In genomic region chr13:97935071-97935470, GRCh38 we compare ENCODE assay signal across 19 cellular contexts. TPM values are rescaled to one million over a fixed set of nuclear protein-coding genes. Genes with fewer than 3 reads are reported as not detected.
DNase-seq lines count a peak whose midpoint lies in the region; ATAC-seq, FAIRE-seq and TF ChIP-seq lines count a peak whose summit lies in the region.
"Had no signal": no experiment of that assay in that cellular context is flagged by ENCODE, and none has a peak within 500 bp of the region (broad histone marks: within the 10 kb centered on the region; RNA-seq: fewer than 3 reads in every experiment).

No MANE protein-coding gene starts in this region.

- no peak overlapping the region for H3K9ac ChIP-seq in H1 (replicated peaks in 1 of 4; ENCODE audit: extremely low read depth in 1 of 4, low read depth in 3 of 4, low read length in 3 of 4)
- no peak overlapping the region for H3K9ac ChIP-seq in smooth muscle cell (ENCODE audit: low read depth)
- H3K9ac ChIP-seq: BLaER1, GM23248 had no signal

- no peak overlapping the region for H4K8ac ChIP-seq in H1 (ENCODE audit: extremely low read depth, insufficient read depth, low read length)

- H4K20me1 ChIP-seq in H1 (replicated peaks in 1 of 2; ENCODE audit: control insufficient read depth in 1 of 2, insufficient read depth in 2 of 2, low read length in 2 of 2) = no peaks in the 10 kb centered on the region
- no peaks in the 10 kb centered on the region for H4K20me1 ChIP-seq in smooth muscle cell (ENCODE audit: low read depth)
- H4K20me1 ChIP-seq: BLaER1 had no signal

- no peak for TF ChIP-seq CTCF in A673 (conservative IDR thresholded peaks at IDR 0.05; ENCODE audit: low read depth, low read length)
- no peak for TF ChIP-seq CTCF in H1 (IDR thresholded peaks at IDR 0.05; ENCODE audit: control extremely low read depth in 1 of 3, insufficient read depth in 1 of 3, low read depth in 1 of 3, low read length in 3 of 3)
- TF ChIP-seq CTCF in neural crest cell (conservative IDR thresholded peaks at IDR 0.05) = no peak
- TF ChIP-seq CTCF in smooth muscle cell (IDR thresholded peaks at IDR 0.05; ENCODE audit: borderline replicate concordance, insufficient read depth, poor library complexity, severe bottlenecking) = no peak
- TF ChIP-seq CTCF in GM10248 (IDR thresholded peaks at IDR 0.05; ENCODE audit: control extremely low read depth, extremely low read depth, low read depth, missing control alignments) = no peak

- no peak overlapping the region for H4K5ac ChIP-seq in H1 (ENCODE audit: insufficient read length, low read depth, low read length)

- no peak overlapping the region for H3K23ac ChIP-seq in H1 (ENCODE audit: insufficient read length)

- peaks cover 40% of the 10 kb centered on the region for H3K4me1 Mint-ChIP-seq in neural crest cell
- no peaks in the 10 kb centered on the region for H3K4me1 Mint-ChIP-seq in activated T-cell treated with anti-CD3 and anti-CD28 coated beads, Interleukin-2, amount 50 U/mL, for 72 hours (ENCODE audit: low read depth)
- H3K4me1 Mint-ChIP-seq: CD8-positive, alpha-beta memory T cell had no signal

- no peaks in the 10 kb centered on the region for H3F3A ChIP-seq in smooth muscle cell (ENCODE audit: low read depth)

- no peaks in the 10 kb centered on the region for H3K23me2 ChIP-seq in H1 (ENCODE audit: low read depth, low read length)

- CTCF ChIA-PET in A673 (lab: Charles Lee) = no interaction called here
- CTCF ChIA-PET in H1 (lab: Charles Lee; ENCODE audit: partially characterized antibody) = interaction anchor here (1.5 to 3.6 kb wide), 2 partner anchors 23 to 79 kb away, joined by 4 to 16 read pairs; no protein-coding TSS in a partner anchor
- CTCF ChIA-PET in GM10248 (lab: Yijun Ruan, JAX) = no interaction called here

- H3K36me3 ChIP-seq in A673 (ENCODE audit: insufficient read depth, low read length, poor library complexity, severe bottlenecking) (no peaks in the 10 kb centered on the region), H1 (ENCODE audit: control insufficient read depth in 2 of 4, insufficient read depth in 4 of 4, low read length in 3 of 4) (no peaks in the 10 kb centered on the region), smooth muscle cell (ENCODE audit: low read depth) (no peaks in the 10 kb centered on the region)
- H3K36me3 ChIP-seq: BLaER1 had no signal

- 92% methylated on average over 2 of the region's 2 CpGs; no CpG with 5 or more reads in 1 of the 2 experiments for WGBS in H1 (ENCODE audit: extremely low coverage in 1 of 2, insufficient coverage in 1 of 2, insufficient read length in 1 of 2, insufficient replicate concordance in 2 of 2, low coverage in 1 of 2, low lambda C conversion rate in 2 of 2, missing lambda C conversion rate in 1 of 2), 2 experiments
- 86% methylated on average over 2 of the region's 2 CpGs for WGBS in smooth muscle cell (ENCODE audit: low lambda C conversion rate)

- H4K91ac ChIP-seq in H1 (replicated peaks; ENCODE audit: insufficient read length, low read length) = no peak overlapping the region

- H3K4me3 Mint-ChIP-seq in neural crest cell = no peak overlapping the region
- H3K4me3 Mint-ChIP-seq in activated T-cell treated with anti-CD3 and anti-CD28 coated beads, Interleukin-2, amount 50 U/mL, for 72 hours = no peak overlapping the region
- H3K4me3 Mint-ChIP-seq: CD8-positive, alpha-beta memory T cell had no signal

- no peak overlapping the region for H2AK5ac ChIP-seq in H1 (ENCODE audit: low read depth, low read length)

- H3K56ac ChIP-seq in H1 (replicated peaks; ENCODE audit: insufficient read length, low read depth, low read length) = no peak overlapping the region

- TF ChIP-seq POLR2A in H1 (IDR thresholded peaks at IDR 0.05; ENCODE audit: control extremely low read depth in 1 of 2, low read depth in 2 of 2, low read length in 2 of 2) = no peak

- no peak overlapping the region for H2BK5ac ChIP-seq in H1 (ENCODE audit: low read depth, low read length)

- ATAC-seq in activated T-cell treated with anti-CD3 and anti-CD28 coated beads, Interleukin-2, amount 50 U/mL, for 72 hours (replicated peaks in 1 of 2) = no peak
- ATAC-seq: HepG2 had no signal

- no peak overlapping the region for H3K18ac ChIP-seq in H1 (ENCODE audit: extremely low read depth, low read length)

- no peak overlapping the region for H2BK12ac ChIP-seq in H1 (ENCODE audit: low read depth, low read length)

- no peaks in the 10 kb centered on the region for H3K27me3 ChIP-seq in A673 (replicated peaks; ENCODE audit: insufficient read depth, low read depth, low read length, poor library complexity)
- H3K27me3 ChIP-seq in H1 (replicated peaks in 1 of 4; ENCODE audit: control insufficient read depth in 3 of 4, extremely low read depth in 1 of 4, insufficient read depth in 3 of 4, low read length in 3 of 4) = no peaks in the 10 kb centered on the region
- H3K27me3 ChIP-seq in smooth muscle cell (ENCODE audit: low read depth) = no peaks in the 10 kb centered on the region
- H3K27me3 ChIP-seq: BLaER1 had no signal

- FAIRE-seq in H1 (lab: Jason Lieb, UNC) = peak; percentile 45
- FAIRE-seq: GM19239, HepG2, HTR-8/SVneo had no signal

- BruUV-seq in A673 (replicated peaks; lab: Mats Ljungman, UMichigan) = no TSS peak

- no peaks in the 10 kb centered on the region for H3K27me3 Mint-ChIP-seq in neural crest cell (ENCODE audit: low read depth)
- H3K27me3 Mint-ChIP-seq in activated T-cell treated with anti-CD3 and anti-CD28 coated beads, Interleukin-2, amount 50 U/mL, for 72 hours (ENCODE audit: low read depth) = peaks cover 37% of the 10 kb centered on the region

- TF ChIP-seq RAD21 in H1 (IDR thresholded peaks at IDR 0.05 in 1 of 2, conservative IDR thresholded peaks at IDR 0.05 in 1 of 2; ENCODE audit: low read depth in 2 of 2, low read length in 2 of 2) = no peak

- intact Hi-C loops in A673 (cut with micrococcal nuclease; ENCODE audit: unreplicated experiment) = no loop called here

- H3K14ac ChIP-seq in H1 (ENCODE audit: insufficient read length) = no peak overlapping the region

- H3K4ac ChIP-seq in H1 (replicated peaks; ENCODE audit: insufficient read length, low read depth, low read length) = no peak overlapping the region

- H2BK20ac ChIP-seq in H1 (ENCODE audit: low read length) = no peak overlapping the region

- H3K4me1 ChIP-seq in A673 (ENCODE audit: insufficient read depth, low read length, poor library complexity, severe bottlenecking) (peaks cover 27% of the 10 kb centered on the region), H1 (replicated peaks in 1 of 4; ENCODE audit: control insufficient read depth in 3 of 4, insufficient read depth in 4 of 4, low read length in 3 of 4) (peaks cover 0 to 3% (median under 1%) of the 10 kb centered on the region in 4 experiments; a peak in 2 of 7 replicates), smooth muscle cell (ENCODE audit: low read depth) (peaks cover 4% of the 10 kb centered on the region)
- H3K4me1 ChIP-seq: Caco-2 had no signal

- H3K79me2 ChIP-seq in H1 (ENCODE audit: control insufficient read depth in 1 of 2, insufficient read depth in 2 of 2, low read length in 2 of 2) (no peaks in the 10 kb centered on the region), smooth muscle cell (ENCODE audit: low read depth) (no peaks in the 10 kb centered on the region)

- TF ChIP-seq EP300 in H1 (IDR thresholded peaks at IDR 0.05; ENCODE audit: borderline replicate concordance in 1 of 2, low read depth in 2 of 2, low read length in 2 of 2) = no peak

- H3K27ac ChIP-seq in A673 (ENCODE audit: low read depth, low read length, poor library complexity, severe bottlenecking) (peak overlapping the region; percentile 33), H1 (ENCODE audit: low read depth, low read length) (no peak overlapping the region), smooth muscle cell (ENCODE audit: low read depth) (no peak overlapping the region)
- H3K27ac ChIP-seq: 22Rv1, BLaER1, GM23248 had no signal

- no peak overlapping the region for H2BK15ac ChIP-seq in H1 (ENCODE audit: low read length)

- H3K9me3 ChIP-seq in A673 (ENCODE audit: low read depth, low read length, poor library complexity, severe bottlenecking) (no peaks in the 10 kb centered on the region), H1 (ENCODE audit: insufficient read depth in 2 of 2, low read depth in 1 of 2, low read length in 1 of 2) (no peaks in the 10 kb centered on the region), smooth muscle cell (replicated peaks; ENCODE audit: low read depth) (no peaks in the 10 kb centered on the region)
- H3K9me3 ChIP-seq: BLaER1, Caco-2 had no signal

- H3K27ac Mint-ChIP-seq in neural crest cell (ENCODE audit: unreplicated experiment) = peak overlapping the region; percentile 12
- H3K27ac Mint-ChIP-seq in activated T-cell treated with anti-CD3 and anti-CD28 coated beads, Interleukin-2, amount 50 U/mL, for 72 hours = no peak overlapping the region
- H3K27ac Mint-ChIP-seq: CD8-positive, alpha-beta memory T cell had no signal

- H3K79me1 ChIP-seq in H1 (ENCODE audit: low read depth, low read length) = no peaks in the 10 kb centered on the region

- no peak overlapping the region for H2BK120ac ChIP-seq in H1 (replicated peaks; ENCODE audit: low read depth, low read length)

- H3K9me3 Mint-ChIP-seq in neural crest cell = no peaks in the 10 kb centered on the region
- H3K9me3 Mint-ChIP-seq in activated T-cell treated with anti-CD3 and anti-CD28 coated beads, Interleukin-2, amount 50 U/mL, for 72 hours = no peaks in the 10 kb centered on the region
- H3K9me3 Mint-ChIP-seq: CD8-positive, alpha-beta memory T cell had no signal

- H3K4me2 ChIP-seq in H1 (ENCODE audit: insufficient read depth in 1 of 2, low read depth in 2 of 2, low read length in 2 of 2) (no peak overlapping the region), smooth muscle cell (no peak overlapping the region)
- H3K4me2 ChIP-seq: BLaER1 had no signal

- POLR2A ChIA-PET in A673 (lab: Charles Lee; ENCODE audit: low non-redundant PET) (no interaction called here), H1 (lab: Charles Lee; ENCODE audit: partially characterized antibody) (no interaction called here), GM10248 (lab: Yijun Ruan, JAX) (no interaction called here)

- no peak overlapping the region for H3K4me3 ChIP-seq in A673 (ENCODE audit: low read depth, low read length, poor library complexity, severe bottlenecking)
- H3K4me3 ChIP-seq in H1 (ENCODE audit: extremely low read depth in 1 of 4, insufficient read depth in 2 of 4, low read depth in 3 of 4, low read length in 4 of 4) = no peak overlapping the region
- no peak overlapping the region for H3K4me3 ChIP-seq in smooth muscle cell
- H3K4me3 ChIP-seq: BLaER1, GM23248 had no signal

- H3K36me3 Mint-ChIP-seq in neural crest cell (ENCODE audit: low read depth) = no peaks in the 10 kb centered on the region
- H3K36me3 Mint-ChIP-seq in activated T-cell treated with anti-CD3 and anti-CD28 coated beads, Interleukin-2, amount 50 U/mL, for 72 hours (ENCODE audit: insufficient read depth in 2 of 2) = no peaks in the 10 kb centered on the region

- DNase-seq in A673 (ENCODE audit: low spot score) (no peak), H1 (ENCODE audit: low read depth in 1 of 2, low spot score in 2 of 2) (no peak), neural crest cell (ENCODE audit: low read depth, low spot score) (no peak), smooth muscle cell (lab: John Stamatoyannopoulos, UW; ENCODE audit: unreplicated experiment) (no peak), GM10248 (ENCODE audit: extremely low spot score) (no peak), glomerular visceral epithelial cell (ENCODE audit: extremely low spot score) (no peak)
- DNase-seq in activated T-cell treated with anti-CD3 and anti-CD28 coated beads, Interleukin-2, amount 50 U/mL, for 72 hours = no peak
- DNase-seq: AML-193; Caco-2; CD8-positive, alpha-beta memory T cell; DND-41; GDM1; GM23248; H7 had no signal

- no peak overlapping the region for H2AFZ ChIP-seq in H1 (ENCODE audit: low read length)
- H2AFZ ChIP-seq in smooth muscle cell (ENCODE audit: low read depth) = peak overlapping the region; percentile 37
- H2AFZ ChIP-seq: GM23248 had no signal

RNA-seq across cellular contexts. Expression of gene IPO5, which starts 18.4 kb away (rescaled TPM):
- total RNA-seq in A673 (2021) (573 and 626 TPM in 2 replicates), neural crest cell (249 and 251 TPM in 2 replicates), smooth muscle cell (78.6 and 104 TPM in 2 replicates)
- total RNA-seq in H1 (2021; fragmentation: NEBNext Ultra II Directional; extraction: Animal tissue kit (Norgen Biotek cat#: 25700)) = 388 and 410 TPM in 2 replicates
- polyA plus RNA-seq in H1 (2011; rRNA removed) (106 and 143 TPM in 2 replicates), smooth muscle cell (31.3 and 42.9 TPM in 2 replicates)
- polyA plus RNA-seq in H1 (2011; cell fraction: cytosol; rRNA removed) = 200 TPM
- polyA plus RNA-seq in H1 (2011; cell fraction: nucleus; rRNA removed) = 292 TPM
- 219 to 400 TPM (median 256 TPM) in 4 replicates for polyA plus RNA-seq in H1 (2012, experiment 1 of 2)
- 13.1 TPM for polyA plus RNA-seq in H1 (2012, experiment 2 of 2)
- 192 TPM for polyA plus RNA-seq in H1 (2013, experiment 1 of 2)
- polyA plus RNA-seq in H1 (2013, experiment 2 of 2) = 190 TPM
- 499 and 736 TPM in 2 replicates for polyA minus RNA-seq in H1 (2011; rRNA and poly(A)+ RNA removed)
- polyA minus RNA-seq in H1 (2011; cell fraction: cytosol; rRNA and poly(A)+ RNA removed) = 283 TPM
- 475 TPM for polyA minus RNA-seq in H1 (2011; cell fraction: nucleus; rRNA and poly(A)+ RNA removed)
- 100 to 1,000 TPM; 154 to 169 TPM for total RNA-seq in activated T-cell treated with anti-CD3 and anti-CD28 coated beads, Interleukin-2, amount 50 U/mL, for 72 hours
